ENCODE assay signal across 9 cellular contexts in genomic region chr21:35616090-35616489, GRCh38.
DNase-seq lines count a peak whose midpoint lies in the region; ATAC-seq and TF ChIP-seq lines count a peak whose summit lies in the region.
"Had no signal": no experiment of that assay in that cellular context is flagged by ENCODE, and none has a peak within 500 bp of the region (broad histone marks: within the 10 kb centered on the region; RNA-seq: fewer than 3 reads in every experiment).

No MANE protein-coding gene starts in this region.

- H3K9me3 ChIP-seq in PC-3 (ENCODE audit: low read length) (no peaks in the 10 kb centered on the region), MG63 (no peaks in the 10 kb centered on the region)

- H3K4me2 ChIP-seq in PC-3 (ENCODE audit: low read length) = peak overlapping the region; percentile 17; the same call in 1 of the 2 replicates

- peaks cover 21 to 54% of the 10 kb centered on the region in 2 donors for H3K27me3 Mint-ChIP-seq in natural killer cell (ENCODE audit: low read depth in 2 of 2)

- no peak overlapping the region for H2AFZ ChIP-seq in PC-3 (ENCODE audit: low read length)

- CTCF ChIA-PET in PC-3 (lab: Charles Lee) = interaction anchor here (0.6 to 1.2 kb wide), 10 partner anchors 12 to 871 kb away, joined by 3 to 6 read pairs (median 3); no protein-coding TSS in a partner anchor

- no peaks in the 10 kb centered on the region for H3K36me3 Mint-ChIP-seq in natural killer cell

- H3K4me1 ChIP-seq in PC-3 (ENCODE audit: insufficient read depth, low read length) = peaks cover 22% of the 10 kb centered on the region

- TF ChIP-seq CTCF in PC-3 (conservative IDR thresholded peaks at IDR 0.05; ENCODE audit: low read depth, low read length) (peak; percentile 72), natural killer cell (IDR thresholded peaks at IDR 0.05) (no peak)

- no peaks in the 10 kb centered on the region for H4K20me1 ChIP-seq in PC-3 (ENCODE audit: low read length)

- H3F3A ChIP-seq in PC-3 (ENCODE audit: low read length, unreplicated experiment) = no peaks in the 10 kb centered on the region

- ATAC-seq in PC-3 (no peak; the same call in 1 of the 2 replicates), GM18907 (IDR thresholded peaks at IDR 0.05; ENCODE audit: unreplicated experiment) (no peak), natural killer cell (no peak)

- no peaks in the 10 kb centered on the region for H3K79me2 ChIP-seq in PC-3 (ENCODE audit: low read length)

- peaks cover 8 to 17% of the 10 kb centered on the region in 2 donors for H3K4me1 Mint-ChIP-seq in natural killer cell

- no peaks in the 10 kb centered on the region for H3K36me3 ChIP-seq in PC-3 (ENCODE audit: low read depth, low read length)
- no peaks in the 10 kb centered on the region for H3K36me3 ChIP-seq in MG63

- BruUV-seq in PC-3 (replicated peaks; lab: Mats Ljungman, UMichigan) = no TSS peak

- intact Hi-C loops in PC-3 (cut with micrococcal nuclease) (loop anchor here (1.0 to 5.0 kb wide), 5 partner anchors 104 to 727 kb away; no protein-coding TSS in a partner anchor), natural killer cell (cut with micrococcal nuclease) (loop anchor here (10.0 kb wide), 1 partner anchor 871 kb away; no protein-coding TSS in a partner anchor)

- POLR2A ChIA-PET in PC-3 (lab: Charles Lee; ENCODE audit: unreplicated experiment) = interaction anchor here (0.6 kb wide), 1 partner anchor 246 kb away, joined by 3 read pairs; no protein-coding TSS in a partner anchor

- no peak overlapping the region for H3K9ac ChIP-seq in PC-3 (ENCODE audit: low read length)

- no peaks in the 10 kb centered on the region for H3K9me3 Mint-ChIP-seq in natural killer cell

- H3K9me2 ChIP-seq in PC-3 (replicated peaks; ENCODE audit: low read length) = no peaks in the 10 kb centered on the region

- H3K4me3 ChIP-seq in PC-3 (ENCODE audit: low read length) (no peak overlapping the region), MG63 (no peak overlapping the region)

- no peak overlapping the region for H3K4me3 Mint-ChIP-seq in natural killer cell

- H3K27ac Mint-ChIP-seq in natural killer cell = no peak overlapping the region

- peak; percentile 56 for DNase-seq in NCI-H2107 treated with DMSO at 0.1 percent for 48 hours (lab: John Stamatoyannopoulos, UW; ENCODE audit: unreplicated experiment)
- no peak for DNase-seq in NCI-H2107 (lab: John Stamatoyannopoulos, UW)
- peak; percentile 49 for DNase-seq in PC-3
- peak; percentile 88 for DNase-seq in fibroblast of peridontal ligament (ENCODE audit: extremely low read depth)
- DNase-seq in stromal cell of bone marrow (ENCODE audit: low read depth) = peak; percentile 78
- no peak for DNase-seq in MG63
- no peak for DNase-seq in natural killer cell
- DNase-seq: DMS79 treated with DMSO at 0.1 percent for 48 hours had no signal

- H3K27me3 ChIP-seq in PC-3 (ENCODE audit: low read length) (no peaks in the 10 kb centered on the region), MG63 (no peaks in the 10 kb centered on the region)

- H3K27ac ChIP-seq in PC-3 (ENCODE audit: low read length) = no peak overlapping the region

Comparison
In these comparisons a context has a peak if more than half of its experiments do, and no peak if none do; other contexts are left out.
1. DNase-seq: peak in NCI-H2107 treated with DMSO at 0.1 percent for 48 hours (single experiment), PC-3 (single experiment), fibroblast of peridontal ligament (single experiment) and stromal cell of bone marrow (single experiment); none in NCI-H2107 (single experiment), MG63 (single experiment) and natural killer cell (single experiment).